Comparison of ENCODE assay signal across 1 cellular context in the genomic region with DNA sequence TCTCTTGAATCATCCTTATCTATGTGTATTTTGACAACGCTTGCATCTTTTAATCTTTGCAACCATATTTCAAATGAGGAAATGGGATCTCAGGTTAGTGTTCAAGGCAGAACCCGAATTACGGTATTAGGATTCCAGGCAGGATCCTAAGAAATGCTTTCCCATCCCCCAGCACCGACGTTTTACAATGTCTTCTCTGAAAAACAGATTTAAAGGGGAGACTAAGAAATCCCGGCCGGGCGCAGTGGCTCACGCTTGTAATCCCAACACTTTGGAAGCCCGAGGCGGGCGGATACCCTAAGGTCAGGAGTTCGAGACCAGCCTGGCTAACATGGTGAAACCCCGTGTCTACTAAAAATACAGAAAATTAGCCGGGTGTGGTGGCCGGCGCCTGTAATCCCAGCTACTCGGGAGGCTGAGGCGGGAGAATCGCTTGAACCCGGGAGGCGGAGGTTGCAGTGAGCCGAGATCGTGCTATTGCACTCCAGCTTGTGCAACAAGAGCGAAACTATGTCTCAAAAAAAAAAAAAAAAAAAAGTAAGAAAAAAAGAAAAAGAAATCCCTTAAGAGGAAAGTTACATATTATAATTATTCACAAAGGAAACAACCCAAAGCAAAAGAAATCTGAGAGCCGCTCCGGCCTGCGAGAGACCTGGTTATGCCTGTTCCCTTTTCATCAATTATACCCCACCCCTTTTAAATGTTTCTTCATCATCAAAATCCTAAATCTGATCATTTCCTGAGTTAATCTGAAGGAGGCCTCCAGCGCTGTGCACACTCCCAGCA.
TF ChIP-seq lines count a peak whose summit lies in the region.

No MANE protein-coding gene starts in this region.

TF ChIP-seq in H1, 55 proteins besides CTCF, POLR2A, EP300 and RAD21 (continued from another document):
- TF ChIP-seq, protein P1, sequence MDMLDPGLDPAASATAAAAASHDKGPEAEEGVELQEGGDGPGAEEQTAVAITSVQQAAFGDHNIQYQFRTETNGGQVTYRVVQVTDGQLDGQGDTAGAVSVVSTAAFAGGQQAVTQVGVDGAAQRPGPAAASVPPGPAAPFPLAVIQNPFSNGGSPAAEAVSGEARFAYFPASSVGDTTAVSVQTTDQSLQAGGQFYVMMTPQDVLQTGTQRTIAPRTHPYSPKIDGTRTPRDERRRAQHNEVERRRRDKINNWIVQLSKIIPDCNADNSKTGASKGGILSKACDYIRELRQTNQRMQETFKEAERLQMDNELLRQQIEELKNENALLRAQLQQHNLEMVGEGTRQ (IDR thresholded peaks at IDR 0.05; ENCODE audit: low read length), result no peak
- TF ChIP-seq EGR1 (IDR thresholded peaks at IDR 0.05; ENCODE audit: borderline replicate concordance, low read depth, low read length), result no peak
